In the genomic region with DNA sequence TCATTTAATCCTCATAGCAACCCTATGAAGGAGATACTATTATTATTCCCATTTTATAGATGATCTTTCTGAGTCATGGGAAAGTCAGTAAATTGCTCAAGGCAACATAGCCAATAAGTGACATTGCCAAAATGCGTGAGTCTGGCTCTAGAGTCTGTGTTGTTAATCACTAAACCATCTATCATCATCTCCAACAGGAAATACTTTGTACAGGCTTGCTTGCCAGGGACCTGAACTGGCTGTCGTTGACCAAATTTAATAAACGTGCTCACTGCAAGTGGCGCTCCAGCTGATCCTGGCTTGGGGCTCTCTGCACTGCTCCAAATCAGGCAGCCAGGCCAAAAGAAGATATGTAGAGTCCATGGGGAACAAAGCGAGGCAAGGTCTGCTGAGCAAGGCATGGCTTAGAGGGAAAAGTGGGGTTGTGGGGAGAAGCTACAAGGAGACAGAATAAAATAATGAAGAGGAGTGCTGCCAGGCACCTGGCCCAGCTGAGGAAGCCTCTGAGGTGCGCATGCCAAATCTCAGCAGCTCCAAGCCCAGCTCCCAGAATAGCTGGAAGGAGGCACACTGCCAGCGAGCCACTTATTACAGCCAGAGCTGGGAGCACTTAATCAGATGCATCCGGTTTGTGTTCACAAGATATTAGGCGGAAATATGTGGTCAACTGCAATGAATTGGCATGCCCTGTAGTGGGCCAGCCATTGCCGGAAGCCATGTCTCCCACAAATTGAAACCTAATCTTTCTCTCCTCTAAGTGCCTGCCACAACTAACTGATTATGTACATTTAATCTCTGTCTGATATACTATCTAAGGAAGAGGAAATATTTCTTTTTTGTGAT, we compare ENCODE assay signal across 8 cellular contexts. TPM values are rescaled to one million over a fixed set of nuclear protein-coding genes. Genes with fewer than 3 reads are reported as not detected.
A peak's percentile ranks its signal among the peaks of the same experiment; 100 is the strongest.
DNase-seq lines count a peak whose midpoint lies in the region; ATAC-seq and TF ChIP-seq lines count a peak whose summit lies in the region.

No MANE protein-coding gene starts in this region.

- intact Hi-C loops in CD8-positive, alpha-beta T cell (cut with DNase I, micrococcal nuclease) = loop anchor here (5.0 kb wide), 1 partner anchor 253 kb away; no protein-coding TSS in a partner anchor

- no peaks in the 10 kb centered on the region for H3K9me3 Mint-ChIP-seq in CD8-positive, alpha-beta T cell

- H3K27me3 Mint-ChIP-seq in CD8-positive, alpha-beta T cell (ENCODE audit: low read depth) = peaks cover 5% of the 10 kb centered on the region

- POLR2A ChIA-PET in CD8-positive, alpha-beta T cell (lab: Charles Lee) = no interaction called here

- ATAC-seq in GM19395 (IDR thresholded peaks at IDR 0.05; ENCODE audit: unreplicated experiment) = peak; percentile 84
- peak; percentile 70 for ATAC-seq in left lobe of liver
- no peak for ATAC-seq in CD8-positive, alpha-beta T cell
- no peak for ATAC-seq in HG02798 (IDR thresholded peaks at IDR 0.05; ENCODE audit: poor library complexity, unreplicated experiment)

- no peaks in the 10 kb centered on the region for H3K27me3 ChIP-seq in ACC112 (ENCODE audit: insufficient read depth, low read length)
- no peaks in the 10 kb centered on the region for H3K27me3 ChIP-seq in Karpas-422 (ENCODE audit: low read length)
- no peaks in the 10 kb centered on the region for H3K27me3 ChIP-seq in CD8-positive, alpha-beta T cell (ENCODE audit: insufficient read depth, low read length)

- TF ChIP-seq CTCF in CD8-positive, alpha-beta T cell (IDR thresholded peaks at IDR 0.05) = no peak

- CTCF ChIA-PET in CD8-positive, alpha-beta T cell (lab: Charles Lee) = interaction anchor here (2.8 to 5.5 kb wide), 2 partner anchors 10 to 306 kb away, joined by 10 to 23 read pairs; no protein-coding TSS in a partner anchor

- H3K9me2 ChIP-seq in Karpas-422 (replicated peaks; ENCODE audit: insufficient read depth, low read length) = no peaks in the 10 kb centered on the region

- H3K4me2 ChIP-seq in Karpas-422 (ENCODE audit: low read depth, low read length, poor library complexity, severe bottlenecking) = no peak overlapping the region

- H3K4me3 Mint-ChIP-seq in CD8-positive, alpha-beta T cell = no peak overlapping the region

- H3K4me1 ChIP-seq in ACC112 (ENCODE audit: control insufficient read depth, insufficient read depth, low read length, unreplicated experiment) (peaks cover 44% of the 10 kb centered on the region), Karpas-422 (ENCODE audit: low read length) (no peaks in the 10 kb centered on the region)
- H3K4me1 ChIP-seq in CD8-positive, alpha-beta T cell (ENCODE audit: insufficient read depth, low read length) = no peaks in the 10 kb centered on the region

- H2AFZ ChIP-seq in ACC112 (ENCODE audit: low read length, unreplicated experiment) (peak overlapping the region; percentile 86), Karpas-422 (ENCODE audit: low read length) (0 out of 2 replicates have a peak overlapping the region, but pooled peaks have one; percentile 34)

- no peak overlapping the region for H3K9ac ChIP-seq in Karpas-422 (ENCODE audit: low read length)

- no peak overlapping the region for H3K27ac Mint-ChIP-seq in CD8-positive, alpha-beta T cell

- H3K36me3 ChIP-seq in ACC112 (ENCODE audit: insufficient read depth, low read length) (no peaks in the 10 kb centered on the region), Karpas-422 (ENCODE audit: insufficient read depth, low read length) (no peaks in the 10 kb centered on the region)
- H3K36me3 ChIP-seq in CD8-positive, alpha-beta T cell (ENCODE audit: insufficient read depth, low read length) = no peaks in the 10 kb centered on the region

- peak; percentile 48 for DNase-seq in Karpas-422
- peak; percentile 21 for DNase-seq in amniotic epithelial cell (ENCODE audit: low read depth)
- peak; percentile 52 for DNase-seq in left lobe of liver (ENCODE audit: low spot score)
- DNase-seq in COLO668 (lab: John Stamatoyannopoulos, UW; ENCODE audit: unreplicated experiment) = no peak
- no peak for DNase-seq in CD8-positive, alpha-beta T cell

- peak overlapping the region; percentile 91 for H3K27ac ChIP-seq in ACC112 (ENCODE audit: low read depth, low read length)
- H3K27ac ChIP-seq in Karpas-422 (ENCODE audit: low read length) = no peak overlapping the region
- H3K27ac ChIP-seq in CD8-positive, alpha-beta T cell (ENCODE audit: low read depth, low read length) = no peak overlapping the region

- H3K79me2 ChIP-seq in ACC112 (ENCODE audit: control insufficient read depth, insufficient read depth, low read length, unreplicated experiment) (no peaks in the 10 kb centered on the region), Karpas-422 (ENCODE audit: low read length) (no peaks in the 10 kb centered on the region)

- H3K36me3 Mint-ChIP-seq in CD8-positive, alpha-beta T cell = no peaks in the 10 kb centered on the region

- H3K4me3 ChIP-seq in ACC112 (ENCODE audit: low read depth, low read length) (peak overlapping the region; percentile 49), Karpas-422 (ENCODE audit: low read length) (no peak overlapping the region)
- H3K4me3 ChIP-seq in CD8-positive, alpha-beta T cell (ENCODE audit: low read depth, low read length) = no peak overlapping the region

- peaks cover 9% of the 10 kb centered on the region for H3K4me1 Mint-ChIP-seq in CD8-positive, alpha-beta T cell (ENCODE audit: low read depth)

- no peaks in the 10 kb centered on the region for H4K20me1 ChIP-seq in Karpas-422 (ENCODE audit: insufficient read depth, low read depth, low read length)

- no peaks in the 10 kb centered on the region for H3K9me3 ChIP-seq in Karpas-422 (ENCODE audit: low read length)
- no peaks in the 10 kb centered on the region for H3K9me3 ChIP-seq in CD8-positive, alpha-beta T cell (ENCODE audit: low read length)

RNA-seq across cellular contexts. Expression of a gene that starts 43.3 kb away (rescaled TPM):
- 0.11 TPM in 1 of 2 replicates, not detected in the other for total RNA-seq in Karpas-422 (2014; rRNA removed; shearing (Covaris generic); ENCODE audit: low replicate concordance)
- total RNA-seq in left lobe of liver = 0.58 TPM
- total RNA-seq in CD8-positive, alpha-beta T cell = 1 to 10 TPM in 1 of 2 experiments, under 1 TPM in 1; 1.00 to 1.7 TPM

RNA-seq across cellular contexts. Expression of a gene that starts 57.8 kb away (rescaled TPM):
- not detected in 2 replicates for total RNA-seq in Karpas-422 (2014; rRNA removed; shearing (Covaris generic); ENCODE audit: low replicate concordance)
- 1.5 TPM for total RNA-seq in left lobe of liver
- total RNA-seq in CD8-positive, alpha-beta T cell = not detected

Comparison
In these comparisons a context has a peak if more than half of its experiments do, and no peak if none do; other contexts are left out.
1. ATAC-seq: peak in GM19395 (single experiment) and left lobe of liver (single experiment); none in CD8-positive, alpha-beta T cell (single experiment) and HG02798 (single experiment).
2. DNase-seq: peak in Karpas-422 (single experiment), amniotic epithelial cell (single experiment) and left lobe of liver (single experiment); none in COLO668 (single experiment) and CD8-positive, alpha-beta T cell (0 of 7).